In genomic region chr4:132123870-132124623, GRCh38 we compare ENCODE assay signal across 9 cellular contexts.
DNase-seq lines count a peak whose midpoint lies in the region; ATAC-seq and TF ChIP-seq lines count a peak whose summit lies in the region.
"Had no signal": no experiment of that assay in that cellular context is flagged by ENCODE, and none has a peak within 500 bp of the region (broad histone marks: within the 10 kb centered on the region; RNA-seq: fewer than 3 reads in every experiment).

No MANE protein-coding gene starts in this region.

- peaks cover 25 to 39% of the 10 kb centered on the region in 2 donors for H3K9me3 Mint-ChIP-seq in effector memory CD8-positive, alpha-beta T cell
- no peaks in the 10 kb centered on the region for H3K9me3 Mint-ChIP-seq in neural progenitor cell

- H3K9ac ChIP-seq in neural progenitor cell = no peak overlapping the region

- no peak for TF ChIP-seq POLR2A in GM18505 (IDR thresholded peaks at IDR 0.05; ENCODE audit: borderline replicate concordance, extremely low read depth, insufficient read depth, insufficient read length)

- H3K4me2 ChIP-seq in neural progenitor cell = no peak overlapping the region
- H3K4me2 ChIP-seq: PC-9 had no signal

- H2AFZ ChIP-seq in neural progenitor cell (replicated peaks) = no peak overlapping the region
- H2AFZ ChIP-seq: PC-9 had no signal

- DNase-seq in NCI-H510A (lab: John Stamatoyannopoulos, UW) = peak; percentile 21
- DNase-seq in foreskin keratinocyte = peak; percentile 23 to 25
- no peak for DNase-seq in effector memory CD8-positive, alpha-beta T cell
- DNase-seq in aorta = no peak
- no peak for DNase-seq in neural progenitor cell (ENCODE audit: low spot score)
- DNase-seq in dermis blood vessel endothelial cell = no peak

- H3K27ac Mint-ChIP-seq in effector memory CD8-positive, alpha-beta T cell = no peak overlapping the region
- H3K27ac Mint-ChIP-seq in neural progenitor cell = no peak overlapping the region

- H3K4me1 Mint-ChIP-seq in effector memory CD8-positive, alpha-beta T cell (ENCODE audit: low read depth in 2 of 2) = no peaks in the 10 kb centered on the region
- H3K4me1 Mint-ChIP-seq in neural progenitor cell = no peaks in the 10 kb centered on the region

- peak overlapping the region in 1 of 2 donors; percentile 49 for H3K4me3 Mint-ChIP-seq in effector memory CD8-positive, alpha-beta T cell
- H3K4me3 Mint-ChIP-seq in neural progenitor cell = no peak overlapping the region

- no peaks in the 10 kb centered on the region for H3F3A ChIP-seq in neural progenitor cell (ENCODE audit: low read depth)

- no peaks in the 10 kb centered on the region for H3K79me2 ChIP-seq in neural progenitor cell (ENCODE audit: low read depth)

- H3K36me3 Mint-ChIP-seq in effector memory CD8-positive, alpha-beta T cell (ENCODE audit: insufficient read depth) = peaks cover 2% of the 10 kb centered on the region
- H3K36me3 Mint-ChIP-seq in neural progenitor cell = no peaks in the 10 kb centered on the region

- no peak for TF ChIP-seq CTCF in foreskin keratinocyte (conservative IDR thresholded peaks at IDR 0.05)
- TF ChIP-seq CTCF in neural progenitor cell (IDR thresholded peaks at IDR 0.05) = no peak

- ATAC-seq in GM18505 (IDR thresholded peaks at IDR 0.05; ENCODE audit: unreplicated experiment) = peak; percentile 66
- ATAC-seq in HG02642 (IDR thresholded peaks at IDR 0.05; ENCODE audit: poor library complexity, unreplicated experiment) = peak; percentile 51
- peak; percentile 65 for ATAC-seq in foreskin keratinocyte
- ATAC-seq in effector memory CD8-positive, alpha-beta T cell (replicated peaks) = no peak
- no peak for ATAC-seq in aorta (ENCODE audit: low FRiP score)

- H3K4me1 ChIP-seq in foreskin keratinocyte = no peaks in the 10 kb centered on the region
- H3K4me1 ChIP-seq in aorta (ENCODE audit: control insufficient read depth in 1 of 2, insufficient read depth in 2 of 2, low read length in 2 of 2) = no peaks in the 10 kb centered on the region
- no peaks in the 10 kb centered on the region for H3K4me1 ChIP-seq in neural progenitor cell

- intact Hi-C loops in aorta (cut with DNase I) = no loop called here

- no peaks in the 10 kb centered on the region for H3K27me3 Mint-ChIP-seq in effector memory CD8-positive, alpha-beta T cell
- H3K27me3 Mint-ChIP-seq in neural progenitor cell (ENCODE audit: insufficient read depth, low read depth) = no peaks in the 10 kb centered on the region

- H3K4me3 ChIP-seq in aorta (ENCODE audit: low read length in 2 of 2) (no peak overlapping the region), neural progenitor cell (no peak overlapping the region)
- H3K4me3 ChIP-seq: PC-9 had no signal

- H3K9me3 ChIP-seq in aorta (ENCODE audit: control insufficient read depth, low read length) (no peaks in the 10 kb centered on the region), neural progenitor cell (ENCODE audit: low read depth) (no peaks in the 10 kb centered on the region)

- H3K36me3 ChIP-seq in aorta (ENCODE audit: control insufficient read depth in 1 of 2, insufficient read depth in 2 of 2, low read length in 1 of 2) (no peaks in the 10 kb centered on the region), neural progenitor cell (no peaks in the 10 kb centered on the region)

- 87 to 88% methylated on average over 15 of the region's 15 CpGs for WGBS in aorta, 2 donors

- H4K20me1 ChIP-seq in neural progenitor cell (ENCODE audit: low read depth) = no peaks in the 10 kb centered on the region

- no peaks in the 10 kb centered on the region for H3K27me3 ChIP-seq in foreskin keratinocyte
- no peaks in the 10 kb centered on the region for H3K27me3 ChIP-seq in aorta (ENCODE audit: control insufficient read depth in 1 of 2, insufficient read depth in 2 of 2, low read length in 1 of 2)
- H3K27me3 ChIP-seq in neural progenitor cell = no peaks in the 10 kb centered on the region

- H3K27ac ChIP-seq in foreskin keratinocyte (no peak overlapping the region), aorta (ENCODE audit: low read depth in 1 of 2, low read length in 2 of 2) (no peak overlapping the region), neural progenitor cell (no peak overlapping the region)
- H3K27ac ChIP-seq: PC-9 had no signal

Comparison
In these comparisons a context has a peak if more than half of its experiments do, and no peak if none do; other contexts are left out.
1. ATAC-seq: peak in GM18505 (single experiment), HG02642 (single experiment) and foreskin keratinocyte (single experiment); none in effector memory CD8-positive, alpha-beta T cell (single experiment) and aorta (single experiment).
2. DNase-seq: peak in NCI-H510A (single experiment) and foreskin keratinocyte (2 of 2); none in effector memory CD8-positive, alpha-beta T cell (0 of 3), aorta (0 of 2), neural progenitor cell (single experiment) and dermis blood vessel endothelial cell (single experiment).